1 cellular context compared by ENCODE assay signal in the genomic region with DNA sequence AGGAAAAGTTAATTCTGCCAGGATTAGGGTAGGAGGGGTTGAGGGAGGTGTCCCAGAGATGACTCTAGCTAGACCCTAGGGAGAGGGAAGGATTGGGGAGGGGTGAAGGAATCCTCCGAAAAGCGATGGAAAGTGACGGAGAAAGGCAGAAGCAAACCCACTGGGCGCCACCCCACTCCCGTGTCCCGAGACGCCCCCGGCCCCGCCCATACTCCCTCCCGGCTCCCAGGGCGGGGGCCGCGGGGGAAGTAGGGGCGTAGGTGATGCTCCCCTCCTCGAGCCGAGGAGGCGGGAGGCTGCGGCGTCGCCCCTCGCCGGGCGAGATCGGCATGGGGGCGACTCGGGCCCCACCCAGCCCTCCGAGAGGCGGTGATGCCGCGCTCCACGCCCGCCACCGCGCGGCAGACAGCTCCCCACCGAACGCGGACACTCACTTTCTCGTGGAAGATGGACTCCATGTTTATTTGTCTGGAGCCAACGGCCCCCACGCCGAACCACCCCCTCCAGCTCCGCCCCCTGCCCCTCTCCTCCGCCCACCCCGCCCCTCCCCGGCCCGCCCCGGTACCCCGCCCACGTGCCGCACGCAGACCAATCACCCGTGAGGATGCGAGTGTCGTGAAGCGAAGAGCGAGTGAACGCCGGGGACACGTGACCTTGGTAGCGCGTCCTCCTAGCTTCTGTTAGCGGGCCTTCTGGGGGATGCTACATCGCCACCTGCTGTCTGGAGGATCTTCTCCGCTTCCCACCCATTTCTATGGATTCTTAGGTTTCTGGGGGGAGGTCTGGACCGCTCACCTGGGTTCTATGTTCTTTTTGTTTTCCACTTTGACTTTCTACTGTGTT.
A peak's percentile ranks its signal among the peaks of the same experiment; 100 is the strongest.
TF ChIP-seq lines count a peak whose summit lies in the region.

A gene (minus strand): TSS at position 488 of the 843 bp plus-strand sequence. CDS start 30 bp downstream, at position 458.

TF ChIP-seq in K562, 482 proteins besides CTCF, POLR2A, EP300 and RAD21 (continued from another document and continues in another):
- TF ChIP-seq, protein P1, sequence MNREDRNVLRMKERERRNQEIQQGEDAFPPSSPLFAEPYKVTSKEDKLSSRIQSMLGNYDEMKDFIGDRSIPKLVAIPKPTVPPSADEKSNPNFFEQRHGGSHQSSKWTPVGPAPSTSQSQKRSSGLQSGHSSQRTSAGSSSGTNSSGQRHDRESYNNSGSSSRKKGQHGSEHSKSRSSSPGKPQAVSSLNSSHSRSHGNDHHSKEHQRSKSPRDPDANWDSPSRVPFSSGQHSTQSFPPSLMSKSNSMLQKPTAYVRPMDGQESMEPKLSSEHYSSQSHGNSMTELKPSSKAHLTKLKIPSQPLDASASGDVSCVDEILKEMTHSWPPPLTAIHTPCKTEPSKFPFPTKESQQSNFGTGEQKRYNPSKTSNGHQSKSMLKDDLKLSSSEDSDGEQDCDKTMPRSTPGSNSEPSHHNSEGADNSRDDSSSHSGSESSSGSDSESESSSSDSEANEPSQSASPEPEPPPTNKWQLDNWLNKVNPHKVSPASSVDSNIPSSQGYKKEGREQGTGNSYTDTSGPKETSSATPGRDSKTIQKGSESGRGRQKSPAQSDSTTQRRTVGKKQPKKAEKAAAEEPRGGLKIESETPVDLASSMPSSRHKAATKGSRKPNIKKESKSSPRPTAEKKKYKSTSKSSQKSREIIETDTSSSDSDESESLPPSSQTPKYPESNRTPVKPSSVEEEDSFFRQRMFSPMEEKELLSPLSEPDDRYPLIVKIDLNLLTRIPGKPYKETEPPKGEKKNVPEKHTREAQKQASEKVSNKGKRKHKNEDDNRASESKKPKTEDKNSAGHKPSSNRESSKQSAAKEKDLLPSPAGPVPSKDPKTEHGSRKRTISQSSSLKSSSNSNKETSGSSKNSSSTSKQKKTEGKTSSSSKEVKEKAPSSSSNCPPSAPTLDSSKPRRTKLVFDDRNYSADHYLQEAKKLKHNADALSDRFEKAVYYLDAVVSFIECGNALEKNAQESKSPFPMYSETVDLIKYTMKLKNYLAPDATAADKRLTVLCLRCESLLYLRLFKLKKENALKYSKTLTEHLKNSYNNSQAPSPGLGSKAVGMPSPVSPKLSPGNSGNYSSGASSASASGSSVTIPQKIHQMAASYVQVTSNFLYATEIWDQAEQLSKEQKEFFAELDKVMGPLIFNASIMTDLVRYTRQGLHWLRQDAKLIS (CRISPR knock-in tag; IDR thresholded peaks at IDR 0.05): no peak
- TF ChIP-seq SNIP1 (IDR thresholded peaks at IDR 0.05; ENCODE audit: low read depth): peak; percentile 73; the same call in 1 of the 2 replicates
- no peak for TF ChIP-seq ZNF165 (CRISPR knock-in tag; IDR thresholded peaks at IDR 0.05; ENCODE audit: borderline replicate concordance)
- TF ChIP-seq JUNB (CRISPR knock-in tag; conservative IDR thresholded peaks at IDR 0.05): no peak
- TF ChIP-seq, protein P2, sequence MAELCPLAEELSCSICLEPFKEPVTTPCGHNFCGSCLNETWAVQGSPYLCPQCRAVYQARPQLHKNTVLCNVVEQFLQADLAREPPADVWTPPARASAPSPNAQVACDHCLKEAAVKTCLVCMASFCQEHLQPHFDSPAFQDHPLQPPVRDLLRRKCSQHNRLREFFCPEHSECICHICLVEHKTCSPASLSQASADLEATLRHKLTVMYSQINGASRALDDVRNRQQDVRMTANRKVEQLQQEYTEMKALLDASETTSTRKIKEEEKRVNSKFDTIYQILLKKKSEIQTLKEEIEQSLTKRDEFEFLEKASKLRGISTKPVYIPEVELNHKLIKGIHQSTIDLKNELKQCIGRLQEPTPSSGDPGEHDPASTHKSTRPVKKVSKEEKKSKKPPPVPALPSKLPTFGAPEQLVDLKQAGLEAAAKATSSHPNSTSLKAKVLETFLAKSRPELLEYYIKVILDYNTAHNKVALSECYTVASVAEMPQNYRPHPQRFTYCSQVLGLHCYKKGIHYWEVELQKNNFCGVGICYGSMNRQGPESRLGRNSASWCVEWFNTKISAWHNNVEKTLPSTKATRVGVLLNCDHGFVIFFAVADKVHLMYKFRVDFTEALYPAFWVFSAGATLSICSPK (IDR thresholded peaks at IDR 0.05; ENCODE audit: borderline replicate concordance): no peak
- TF ChIP-seq GATAD2A (IDR thresholded peaks at IDR 0.05): no peak
- no peak for TF ChIP-seq HLTF (IDR thresholded peaks at IDR 0.05)
- TF ChIP-seq ELF2 (CRISPR knock-in tag; IDR thresholded peaks at IDR 0.05): no peak
- no peak for TF ChIP-seq POU5F1 (IDR thresholded peaks at IDR 0.05; ENCODE audit: borderline replicate concordance, low read depth, low read length, partially characterized antibody)
- no peak for TF ChIP-seq ZNF507 (tag; conservative IDR thresholded peaks at IDR 0.05)
- no peak for TF ChIP-seq SRSF9 (IDR thresholded peaks at IDR 0.05; ENCODE audit: borderline replicate concordance, low read depth, low read length)
- TF ChIP-seq CBX2 (IDR thresholded peaks at IDR 0.05; ENCODE audit: insufficient read depth, low read length, poor library complexity, severe bottlenecking): no peak
- no peak for TF ChIP-seq ERF (CRISPR knock-in tag; IDR thresholded peaks at IDR 0.05)
- TF ChIP-seq ZNF324 (CRISPR knock-in tag; IDR thresholded peaks at IDR 0.05): no peak
- TF ChIP-seq, protein P3, sequence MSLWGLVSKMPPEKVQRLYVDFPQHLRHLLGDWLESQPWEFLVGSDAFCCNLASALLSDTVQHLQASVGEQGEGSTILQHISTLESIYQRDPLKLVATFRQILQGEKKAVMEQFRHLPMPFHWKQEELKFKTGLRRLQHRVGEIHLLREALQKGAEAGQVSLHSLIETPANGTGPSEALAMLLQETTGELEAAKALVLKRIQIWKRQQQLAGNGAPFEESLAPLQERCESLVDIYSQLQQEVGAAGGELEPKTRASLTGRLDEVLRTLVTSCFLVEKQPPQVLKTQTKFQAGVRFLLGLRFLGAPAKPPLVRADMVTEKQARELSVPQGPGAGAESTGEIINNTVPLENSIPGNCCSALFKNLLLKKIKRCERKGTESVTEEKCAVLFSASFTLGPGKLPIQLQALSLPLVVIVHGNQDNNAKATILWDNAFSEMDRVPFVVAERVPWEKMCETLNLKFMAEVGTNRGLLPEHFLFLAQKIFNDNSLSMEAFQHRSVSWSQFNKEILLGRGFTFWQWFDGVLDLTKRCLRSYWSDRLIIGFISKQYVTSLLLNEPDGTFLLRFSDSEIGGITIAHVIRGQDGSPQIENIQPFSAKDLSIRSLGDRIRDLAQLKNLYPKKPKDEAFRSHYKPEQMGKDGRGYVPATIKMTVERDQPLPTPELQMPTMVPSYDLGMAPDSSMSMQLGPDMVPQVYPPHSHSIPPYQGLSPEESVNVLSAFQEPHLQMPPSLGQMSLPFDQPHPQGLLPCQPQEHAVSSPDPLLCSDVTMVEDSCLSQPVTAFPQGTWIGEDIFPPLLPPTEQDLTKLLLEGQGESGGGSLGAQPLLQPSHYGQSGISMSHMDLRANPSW (CRISPR knock-in tag; IDR thresholded peaks at IDR 0.05): no peak
- TF ChIP-seq CEBPB (tag; IDR thresholded peaks at IDR 0.05): no peak
- TF ChIP-seq, protein P4, sequence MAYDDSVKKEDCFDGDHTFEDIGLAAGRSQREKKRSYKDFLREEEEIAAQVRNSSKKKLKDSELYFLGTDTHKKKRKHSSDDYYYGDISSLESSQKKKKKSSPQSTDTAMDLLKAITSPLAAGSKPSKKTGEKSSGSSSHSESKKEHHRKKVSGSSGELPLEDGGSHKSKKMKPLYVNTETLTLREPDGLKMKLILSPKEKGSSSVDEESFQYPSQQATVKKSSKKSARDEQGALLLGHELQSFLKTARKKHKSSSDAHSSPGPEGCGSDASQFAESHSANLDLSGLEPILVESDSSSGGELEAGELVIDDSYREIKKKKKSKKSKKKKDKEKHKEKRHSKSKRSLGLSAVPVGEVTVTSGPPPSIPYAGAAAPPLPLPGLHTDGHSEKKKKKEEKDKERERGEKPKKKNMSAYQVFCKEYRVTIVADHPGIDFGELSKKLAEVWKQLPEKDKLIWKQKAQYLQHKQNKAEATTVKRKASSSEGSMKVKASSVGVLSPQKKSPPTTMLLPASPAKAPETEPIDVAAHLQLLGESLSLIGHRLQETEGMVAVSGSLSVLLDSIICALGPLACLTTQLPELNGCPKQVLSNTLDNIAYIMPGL (CRISPR knock-in tag; IDR thresholded peaks at IDR 0.05): no peak
- TF ChIP-seq FUS (optimal IDR thresholded peaks at IDR 0.05; ENCODE audit: low read depth, low read length): no peak
- peak; percentile 10 to 65; a peak in 3 of 4 replicates for TF ChIP-seq FOXK2 (conservative IDR thresholded peaks at IDR 0.05 in 1 of 2, IDR thresholded peaks at IDR 0.05 in 1 of 2; ENCODE audit: low read depth in 2 of 2)
- peak; percentile 45; the same call in 1 of the 2 replicates for TF ChIP-seq MXI1 (IDR thresholded peaks at IDR 0.05; ENCODE audit: low read depth, low read length)
- no peak for TF ChIP-seq RUNX1 (IDR thresholded peaks at IDR 0.05; ENCODE audit: low read depth)
- TF ChIP-seq ZNF197 (CRISPR knock-in tag; IDR thresholded peaks at IDR 0.05; ENCODE audit: low read depth): no peak
- TF ChIP-seq RB1 (IDR thresholded peaks at IDR 0.05; ENCODE audit: low read depth): peak; percentile 44; the same call in 1 of the 2 replicates
- TF ChIP-seq RBFOX2 (IDR thresholded peaks at IDR 0.05; ENCODE audit: low read depth, low read length): peak; percentile 84
- no peak for TF ChIP-seq CBFB (CRISPR knock-in tag; IDR thresholded peaks at IDR 0.05)
- 0 out of 3 replicates have a peak, but pooled peaks of 1 of the 2 experiments have one; percentile 46 for TF ChIP-seq CBX3 (IDR thresholded peaks at IDR 0.05; ENCODE audit: borderline replicate concordance in 1 of 2, low read length in 2 of 2)
- TF ChIP-seq ZNF140 (CRISPR knock-in tag; IDR thresholded peaks at IDR 0.05): no peak
- TF ChIP-seq HOXB6 (CRISPR knock-in tag; IDR thresholded peaks at IDR 0.05; ENCODE audit: borderline replicate concordance): no peak
- no peak for TF ChIP-seq ZNF551 (CRISPR knock-in tag; IDR thresholded peaks at IDR 0.05)
- TF ChIP-seq EHMT2 (IDR thresholded peaks at IDR 0.05): no peak
- TF ChIP-seq HMG20A (CRISPR knock-in tag; conservative IDR thresholded peaks at IDR 0.05): no peak
- no peak for TF ChIP-seq ZNF316 (IDR thresholded peaks at IDR 0.05)
- TF ChIP-seq KDM5B (IDR thresholded peaks at IDR 0.05; ENCODE audit: insufficient replicate concordance, low read depth, low read length): peak; percentile 62
- TF ChIP-seq KDM4B (IDR thresholded peaks at IDR 0.05; ENCODE audit: borderline replicate concordance in 2 of 2, low read depth in 1 of 2): 0 out of 4 replicates have a peak, but pooled peaks of 1 of the 2 experiments have one; percentile 53
- no peak for TF ChIP-seq CHD1 (IDR thresholded peaks at IDR 0.05; ENCODE audit: low read length)
- TF ChIP-seq DNMT1 (IDR thresholded peaks at IDR 0.05): no peak
- TF ChIP-seq, protein P5, sequence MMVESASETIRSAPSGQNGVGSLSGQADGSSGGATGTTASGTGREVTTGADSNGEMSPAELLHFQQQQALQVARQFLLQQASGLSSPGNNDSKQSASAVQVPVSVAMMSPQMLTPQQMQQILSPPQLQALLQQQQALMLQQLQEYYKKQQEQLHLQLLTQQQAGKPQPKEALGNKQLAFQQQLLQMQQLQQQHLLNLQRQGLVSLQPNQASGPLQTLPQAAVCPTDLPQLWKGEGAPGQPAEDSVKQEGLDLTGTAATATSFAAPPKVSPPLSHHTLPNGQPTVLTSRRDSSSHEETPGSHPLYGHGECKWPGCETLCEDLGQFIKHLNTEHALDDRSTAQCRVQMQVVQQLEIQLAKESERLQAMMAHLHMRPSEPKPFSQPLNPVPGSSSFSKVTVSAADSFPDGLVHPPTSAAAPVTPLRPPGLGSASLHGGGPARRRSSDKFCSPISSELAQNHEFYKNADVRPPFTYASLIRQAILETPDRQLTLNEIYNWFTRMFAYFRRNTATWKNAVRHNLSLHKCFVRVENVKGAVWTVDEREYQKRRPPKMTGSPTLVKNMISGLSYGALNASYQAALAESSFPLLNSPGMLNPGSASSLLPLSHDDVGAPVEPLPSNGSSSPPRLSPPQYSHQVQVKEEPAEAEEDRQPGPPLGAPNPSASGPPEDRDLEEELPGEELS (CRISPR knock-in tag; IDR thresholded peaks at IDR 0.05; ENCODE audit: borderline replicate concordance): no peak
- TF ChIP-seq RBM22 (IDR thresholded peaks at IDR 0.05; ENCODE audit: low read depth, low read length, poor library complexity, severe bottlenecking): no peak
- no peak for TF ChIP-seq PTRF (tag; IDR thresholded peaks at IDR 0.05)
- peak; percentile 36 for TF ChIP-seq SAP30 (IDR thresholded peaks at IDR 0.05; ENCODE audit: borderline replicate concordance, insufficient read depth, low read depth, low read length, poor library complexity, severe bottlenecking)
- TF ChIP-seq PHB2 (IDR thresholded peaks at IDR 0.05; ENCODE audit: low read depth): no peak
- TF ChIP-seq BRCA1 (IDR thresholded peaks at IDR 0.05): no peak
- no peak for TF ChIP-seq BRCA1 (CRISPR knock-in tag; IDR thresholded peaks at IDR 0.05)
- 0 out of 2 replicates have a peak, but pooled peaks have one; percentile 16 for TF ChIP-seq JUND (IDR thresholded peaks at IDR 0.05; ENCODE audit: borderline replicate concordance, low read depth, low read length)
- no peak; the same call in 2 of the 3 replicates for TF ChIP-seq JUND (tag; IDR thresholded peaks at IDR 0.05; ENCODE audit: borderline replicate concordance, low read depth, low read length)
- TF ChIP-seq, protein P6, sequence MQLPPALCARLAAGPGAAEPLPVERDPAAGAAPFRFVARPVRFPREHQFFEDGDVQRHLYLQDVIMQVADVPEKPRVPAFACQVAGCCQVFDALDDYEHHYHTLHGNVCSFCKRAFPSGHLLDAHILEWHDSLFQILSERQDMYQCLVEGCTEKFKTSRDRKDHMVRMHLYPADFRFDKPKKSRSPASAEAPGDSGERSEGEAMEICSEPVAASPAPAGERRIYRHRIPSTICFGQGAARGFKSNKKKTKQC (CRISPR knock-in tag; IDR thresholded peaks at IDR 0.05): no peak
- TF ChIP-seq TSC22D4 (tag; IDR thresholded peaks at IDR 0.05): no peak
- no peak for TF ChIP-seq RBM17 (IDR thresholded peaks at IDR 0.05; ENCODE audit: borderline replicate concordance, low read depth, low read length)
- TF ChIP-seq, protein P7, sequence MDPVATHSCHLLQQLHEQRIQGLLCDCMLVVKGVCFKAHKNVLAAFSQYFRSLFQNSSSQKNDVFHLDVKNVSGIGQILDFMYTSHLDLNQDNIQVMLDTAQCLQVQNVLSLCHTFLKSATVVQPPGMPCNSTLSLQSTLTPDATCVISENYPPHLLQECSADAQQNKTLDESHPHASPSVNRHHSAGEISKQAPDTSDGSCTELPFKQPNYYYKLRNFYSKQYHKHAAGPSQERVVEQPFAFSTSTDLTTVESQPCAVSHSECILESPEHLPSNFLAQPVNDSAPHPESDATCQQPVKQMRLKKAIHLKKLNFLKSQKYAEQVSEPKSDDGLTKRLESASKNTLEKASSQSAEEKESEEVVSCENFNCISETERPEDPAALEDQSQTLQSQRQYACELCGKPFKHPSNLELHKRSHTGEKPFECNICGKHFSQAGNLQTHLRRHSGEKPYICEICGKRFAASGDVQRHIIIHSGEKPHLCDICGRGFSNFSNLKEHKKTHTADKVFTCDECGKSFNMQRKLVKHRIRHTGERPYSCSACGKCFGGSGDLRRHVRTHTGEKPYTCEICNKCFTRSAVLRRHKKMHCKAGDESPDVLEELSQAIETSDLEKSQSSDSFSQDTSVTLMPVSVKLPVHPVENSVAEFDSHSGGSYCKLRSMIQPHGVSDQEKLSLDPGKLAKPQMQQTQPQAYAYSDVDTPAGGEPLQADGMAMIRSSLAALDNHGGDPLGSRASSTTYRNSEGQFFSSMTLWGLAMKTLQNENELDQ (CRISPR knock-in tag; IDR thresholded peaks at IDR 0.05; ENCODE audit: borderline replicate concordance): no peak
- no peak for TF ChIP-seq MAFG (tag; conservative IDR thresholded peaks at IDR 0.05)
- TF ChIP-seq ZNF217 (CRISPR knock-in tag; IDR thresholded peaks at IDR 0.05): no peak
- no peak for TF ChIP-seq ZNF121 (CRISPR knock-in tag; conservative IDR thresholded peaks at IDR 0.05)
- no peak for TF ChIP-seq ZNF124 (CRISPR knock-in tag; IDR thresholded peaks at IDR 0.05)
- TF ChIP-seq GABPA (tag; conservative IDR thresholded peaks at IDR 0.05; ENCODE audit: low read depth): no peak; the same call in 1 of the 2 replicates
